Comparison of ENCODE assay signal across 22 cellular contexts in genomic region chr11:94501522-94501921, GRCh38. TPM values are rescaled to one million over a fixed set of nuclear protein-coding genes. Genes with fewer than 3 reads are reported as not detected.
DNase-seq lines count a peak whose midpoint lies in the region; ATAC-seq and TF ChIP-seq lines count a peak whose summit lies in the region.
"Had no signal": no experiment of that assay in that cellular context is flagged by ENCODE, and none has a peak within 500 bp of the region (broad histone marks: within the 10 kb centered on the region; RNA-seq: fewer than 3 reads in every experiment).

No MANE protein-coding gene starts in this region.

- BruUV-seq in Panc1 (replicated peaks; lab: Mats Ljungman, UMichigan) (no TSS peak), A673 (replicated peaks; lab: Mats Ljungman, UMichigan) (no TSS peak)

- H3K23ac ChIP-seq in mesendoderm (ENCODE audit: low read length): no peak overlapping the region

- H2AFZ ChIP-seq in Karpas-422 (ENCODE audit: low read length): no peak overlapping the region

- H2BK15ac ChIP-seq in mesendoderm (replicated peaks; ENCODE audit: low read depth): no peak overlapping the region

- intact Hi-C loops in Panc1 (cut with micrococcal nuclease; ENCODE audit: unreplicated experiment) (loop anchor here (5.0 to 10.0 kb wide), 3 partner anchors 174 to 1267 kb away; no protein-coding TSS in a partner anchor), A673 (cut with micrococcal nuclease; ENCODE audit: unreplicated experiment) (loop anchor here (5.0 to 10.0 kb wide), 3 partner anchors 174 to 1267 kb away; no protein-coding TSS in a partner anchor), left lung (cut with DNase I) (no loop called here)

- H3K4ac ChIP-seq in mesendoderm (ENCODE audit: low read depth, low read length): no peak overlapping the region

- H3K4me1 ChIP-seq in Karpas-422 (ENCODE audit: low read length) (no peaks in the 10 kb centered on the region), Panc1 (ENCODE audit: control insufficient read depth, insufficient read depth, low read length) (no peaks in the 10 kb centered on the region), mesendoderm (ENCODE audit: control insufficient read depth, low read depth, low read length) (no peaks in the 10 kb centered on the region), A673 (ENCODE audit: insufficient read depth, low read length, poor library complexity, severe bottlenecking) (no peaks in the 10 kb centered on the region), left lung (no peaks in the 10 kb centered on the region)

- no peak overlapping the region for H4K5ac ChIP-seq in mesendoderm (ENCODE audit: low read length)

- no peaks in the 10 kb centered on the region for H3K9me2 ChIP-seq in Karpas-422 (replicated peaks; ENCODE audit: insufficient read depth, low read length)

- TF ChIP-seq CTCF in GM10248 (IDR thresholded peaks at IDR 0.05; ENCODE audit: control extremely low read depth, extremely low read depth, low read depth, missing control alignments) (peak; percentile 13), Panc1 (IDR thresholded peaks at IDR 0.05) (peak; percentile 11; the same call in 1 of the 2 replicates), A673 (conservative IDR thresholded peaks at IDR 0.05; ENCODE audit: low read depth, low read length) (no peak), left lung (IDR thresholded peaks at IDR 0.05) (no peak)

- H3K4me2 ChIP-seq in Karpas-422 (ENCODE audit: low read depth, low read length, poor library complexity, severe bottlenecking) (no peak overlapping the region), mesendoderm (ENCODE audit: low read length) (no peak overlapping the region)

- no peaks in the 10 kb centered on the region for H3K79me1 ChIP-seq in mesendoderm (ENCODE audit: low read length)

- H3K9ac ChIP-seq in Karpas-422 (ENCODE audit: low read length) (no peak overlapping the region), mesendoderm (ENCODE audit: low read length) (no peak overlapping the region)

- no peak overlapping the region for H3K18ac ChIP-seq in mesendoderm (ENCODE audit: low read length)

- H3K4me3 ChIP-seq in Karpas-422 (ENCODE audit: low read length) (no peak overlapping the region), Panc1 (ENCODE audit: low read depth in 2 of 2, low read length in 2 of 2) (no peak overlapping the region), mesendoderm (ENCODE audit: low read length) (no peak overlapping the region), A673 (ENCODE audit: low read depth, low read length, poor library complexity, severe bottlenecking) (no peak overlapping the region), left lung (no peak overlapping the region)

- DNase-seq in GM10248 (ENCODE audit: extremely low spot score): no peak
- DNase-seq in Karpas-422: peak; percentile 61
- no peak for DNase-seq in Panc1 (ENCODE audit: low read depth, low spot score)
- peak; percentile 19 for DNase-seq in mesendoderm
- no peak for DNase-seq in A673 (ENCODE audit: low spot score)
- DNase-seq in left lung: no peak
- DNase-seq in activated T-cell treated with anti-CD3 and anti-CD28 coated beads, Interleukin-2, amount 50 U/mL, for 1 hour: no peak
- DNase-seq in NCI-H2029 (lab: John Stamatoyannopoulos, UW): no peak
- DNase-seq: CD4-positive, alpha-beta memory T cell; DMS79; H7; NCI-H1105 treated with DMSO at 0.1 percent for 48 hours; NCI-H1694 treated with DMSO at 0.1 percent for 48 hours; NCI-H2171 treated with DMSO at 0.1 percent for 48 hours; NCI-H446 treated with DMSO at 0.1 percent for 48 hours; NCI-H82; RPMI8226 had no signal

- no CpG with 5 or more reads among the region's 2 CpGs for WGBS in mesendoderm (ENCODE audit: extremely low coverage, insufficient coverage, low lambda C conversion rate)

- no peak overlapping the region for H3K56ac ChIP-seq in mesendoderm (ENCODE audit: low read length)

- H3K27ac ChIP-seq in Karpas-422 (ENCODE audit: low read length) (no peak overlapping the region), Panc1 (ENCODE audit: low read length) (no peak overlapping the region), mesendoderm (ENCODE audit: low read depth, low read length) (no peak overlapping the region), A673 (ENCODE audit: low read depth, low read length, poor library complexity, severe bottlenecking) (no peak overlapping the region), left lung (no peak overlapping the region)
- H3K27ac ChIP-seq: HL-60 had no signal

- in situ Hi-C loops in Panc1 (cut with HindIII; ENCODE audit: low pct_unique_long_range_greater_than_20kb, low sequenced_read_pairs): no loop called here

- no peak for ATAC-seq in Panc1
- no peak for ATAC-seq in left lung

- H4K8ac ChIP-seq in mesendoderm (ENCODE audit: low read depth, low read length): no peak overlapping the region

- H3K9me3 ChIP-seq in Karpas-422 (ENCODE audit: low read length) (no peaks in the 10 kb centered on the region), Panc1 (ENCODE audit: control insufficient read depth, insufficient read depth, low read depth, low read length) (no peaks in the 10 kb centered on the region), A673 (ENCODE audit: low read depth, low read length, poor library complexity, severe bottlenecking) (no peaks in the 10 kb centered on the region), left lung (no peaks in the 10 kb centered on the region)

- no peaks in the 10 kb centered on the region for H4K20me1 ChIP-seq in Karpas-422 (ENCODE audit: insufficient read depth, low read depth, low read length)

- peaks cover 42% of the 10 kb centered on the region for H3K36me3 ChIP-seq in Karpas-422 (ENCODE audit: insufficient read depth, low read length)
- peaks cover 20% of the 10 kb centered on the region for H3K36me3 ChIP-seq in Panc1 (ENCODE audit: control insufficient read depth, insufficient read depth, low read length)
- no peaks in the 10 kb centered on the region for H3K36me3 ChIP-seq in mesendoderm (ENCODE audit: control insufficient read depth, insufficient read depth, low read length)
- peaks cover 26% of the 10 kb centered on the region for H3K36me3 ChIP-seq in A673 (ENCODE audit: insufficient read depth, low read length, poor library complexity, severe bottlenecking)
- H3K36me3 ChIP-seq in left lung: peaks cover 0 to 47% of the 10 kb centered on the region in 2 donors

- H3K27me3 ChIP-seq in Karpas-422 (ENCODE audit: low read length) (no peaks in the 10 kb centered on the region), Panc1 (ENCODE audit: control insufficient read depth, insufficient read depth, low read length) (no peaks in the 10 kb centered on the region), mesendoderm (ENCODE audit: insufficient read depth, low read length, poor library complexity) (no peaks in the 10 kb centered on the region), A673 (replicated peaks; ENCODE audit: insufficient read depth, low read depth, low read length, poor library complexity) (no peaks in the 10 kb centered on the region), left lung (no peaks in the 10 kb centered on the region)

- CTCF ChIA-PET in GM10248 (lab: Yijun Ruan, JAX) (interaction anchor here (0.9 to 2.3 kb wide), 11 partner anchors 9 to 606 kb away, joined by 3 to 16 read pairs (median 5); no protein-coding TSS in a partner anchor), Panc1 (lab: Charles Lee) (no interaction called here), A673 (lab: Charles Lee) (no interaction called here)

- H2BK120ac ChIP-seq in mesendoderm (ENCODE audit: low read depth, low read length): no peak overlapping the region

- no peak overlapping the region for H2BK5ac ChIP-seq in mesendoderm (ENCODE audit: low read length)

- peaks cover 4% of the 10 kb centered on the region; the same call in 1 of the 2 replicates for H3K79me2 ChIP-seq in Karpas-422 (ENCODE audit: low read length)
- H3K79me2 ChIP-seq in mesendoderm (ENCODE audit: control insufficient read depth, insufficient read depth, low read length): no peaks in the 10 kb centered on the region

- no peak overlapping the region for H2AK5ac ChIP-seq in mesendoderm (ENCODE audit: low read length)

- POLR2A ChIA-PET in GM10248 (lab: Yijun Ruan, JAX) (no interaction called here), Panc1 (lab: Charles Lee) (no interaction called here), A673 (lab: Charles Lee; ENCODE audit: low non-redundant PET) (no interaction called here)

RNA-seq across cellular contexts. Expression of gene ANKRD49, which starts 7.7 kb away (rescaled TPM):
- 60.8 and 112 TPM in 2 replicates for total RNA-seq in Karpas-422 (2014; rRNA removed; shearing (Covaris generic); ENCODE audit: low replicate concordance)
- total RNA-seq in Panc1 (2021; ENCODE audit: unreplicated experiment) (15.4 TPM), A673 (2021) (14.6 and 15.5 TPM in 2 replicates), left lung (10 to 100 TPM in 1 of 2 donors, 1 to 10 TPM in 1; 9.8 to 13.1 TPM)
- 8.7 TPM for polyA plus RNA-seq in Panc1 (2012; ENCODE audit: insufficient read length)
- polyA plus RNA-seq in mesendoderm (2013, experiment 1 of 2): 20.7 TPM
- polyA plus RNA-seq in mesendoderm (2013, experiment 2 of 2): 21.0 TPM

RNA-seq across cellular contexts. Expression of gene MRE11, which starts 7.9 kb away (rescaled TPM):
- total RNA-seq in Karpas-422 (2014; rRNA removed; shearing (Covaris generic); ENCODE audit: low replicate concordance): 64.5 and 115 TPM in 2 replicates
- total RNA-seq in Panc1 (2021; ENCODE audit: unreplicated experiment): 35.0 TPM
- 12.6 TPM for polyA plus RNA-seq in Panc1 (2012; ENCODE audit: insufficient read length)
- 17.0 TPM for polyA plus RNA-seq in mesendoderm (2013, experiment 1 of 2)
- 15.8 TPM for polyA plus RNA-seq in mesendoderm (2013, experiment 2 of 2)
- 42.6 and 44.7 TPM in 2 replicates for total RNA-seq in A673 (2021)
- 10 to 100 TPM; 15.5 to 20.8 TPM for total RNA-seq in left lung

RNA-seq across cellular contexts. Expression of gene C11orf97, which starts 10.7 kb away (rescaled TPM):
- total RNA-seq in Karpas-422 (2014; rRNA removed; shearing (Covaris generic); ENCODE audit: low replicate concordance): not detected in 2 replicates
- total RNA-seq in Panc1 (2021; ENCODE audit: unreplicated experiment): not detected
- polyA plus RNA-seq in Panc1 (2012; ENCODE audit: insufficient read length): not detected
- not detected for polyA plus RNA-seq in mesendoderm (2013, experiment 1 of 2)
- polyA plus RNA-seq in mesendoderm (2013, experiment 2 of 2): not detected
- total RNA-seq in A673 (2021): not detected in 2 replicates
- total RNA-seq in left lung: 1 to 10 TPM in 1 of 2 donors, not detected in 1; 1.8 TPM
- total RNA-seq: CD4-positive, alpha-beta memory T cell; G401; H7; LHCN-M2 had no signal
- polyA plus RNA-seq: BJ; CD4-positive, alpha-beta memory T cell; IgD-negative memory B cell had no signal

RNA-seq across cellular contexts. Expression of gene FUT4, which starts 42.2 kb away (rescaled TPM):
- total RNA-seq in Karpas-422 (2014; rRNA removed; shearing (Covaris generic); ENCODE audit: low replicate concordance): 0.34 and 0.90 TPM in 2 replicates
- total RNA-seq in Panc1 (2021; ENCODE audit: unreplicated experiment) (11.2 TPM), A673 (2021) (6.8 and 7.7 TPM in 2 replicates), left lung (1 to 10 TPM; 6.2 to 7.3 TPM)
- polyA plus RNA-seq in Panc1 (2012; ENCODE audit: insufficient read length): 4.5 TPM
- 6.3 TPM for polyA plus RNA-seq in mesendoderm (2013, experiment 1 of 2)
- polyA plus RNA-seq in mesendoderm (2013, experiment 2 of 2): 6.4 TPM
- total RNA-seq: G401 had no signal

Comparison
In these comparisons a context has a peak if more than half of its experiments do, and no peak if none do; other contexts are left out.
1. DNase-seq: peak in Karpas-422 (single experiment) and mesendoderm (single experiment); none in GM10248 (single experiment), Panc1 (single experiment), A673 (single experiment), left lung (0 of 2), activated T-cell treated with anti-CD3 and anti-CD28 coated beads, Interleukin-2, amount 50 U/mL, for 1 hour (single experiment) and NCI-H2029 (single experiment).
2. CTCF ChIP-seq: peak in GM10248 (single experiment) and Panc1 (single experiment); none in A673 (single experiment) and left lung (0 of 2).
3. intact Hi-C loops: an anchor here in Panc1 (5.0 to 10.0 kb wide) and A673 (5.0 to 10.0 kb wide); none called in left lung.